1 cellular context compared by ENCODE assay signal in genomic region chr5:60710362-60710761, GRCh38.
TF ChIP-seq lines count a peak whose summit lies in the region.

No MANE protein-coding gene starts in this region.

TF ChIP-seq in HepG2, 621 proteins besides CTCF, POLR2A, EP300 and RAD21:
- no peak for TF ChIP-seq BCLAF1 (IDR thresholded peaks at IDR 0.05)
- TF ChIP-seq STAG1 (CRISPR knock-in tag; IDR thresholded peaks at IDR 0.05) = peak; percentile 59
